8 cellular contexts compared by ENCODE assay signal in the genomic region with DNA sequence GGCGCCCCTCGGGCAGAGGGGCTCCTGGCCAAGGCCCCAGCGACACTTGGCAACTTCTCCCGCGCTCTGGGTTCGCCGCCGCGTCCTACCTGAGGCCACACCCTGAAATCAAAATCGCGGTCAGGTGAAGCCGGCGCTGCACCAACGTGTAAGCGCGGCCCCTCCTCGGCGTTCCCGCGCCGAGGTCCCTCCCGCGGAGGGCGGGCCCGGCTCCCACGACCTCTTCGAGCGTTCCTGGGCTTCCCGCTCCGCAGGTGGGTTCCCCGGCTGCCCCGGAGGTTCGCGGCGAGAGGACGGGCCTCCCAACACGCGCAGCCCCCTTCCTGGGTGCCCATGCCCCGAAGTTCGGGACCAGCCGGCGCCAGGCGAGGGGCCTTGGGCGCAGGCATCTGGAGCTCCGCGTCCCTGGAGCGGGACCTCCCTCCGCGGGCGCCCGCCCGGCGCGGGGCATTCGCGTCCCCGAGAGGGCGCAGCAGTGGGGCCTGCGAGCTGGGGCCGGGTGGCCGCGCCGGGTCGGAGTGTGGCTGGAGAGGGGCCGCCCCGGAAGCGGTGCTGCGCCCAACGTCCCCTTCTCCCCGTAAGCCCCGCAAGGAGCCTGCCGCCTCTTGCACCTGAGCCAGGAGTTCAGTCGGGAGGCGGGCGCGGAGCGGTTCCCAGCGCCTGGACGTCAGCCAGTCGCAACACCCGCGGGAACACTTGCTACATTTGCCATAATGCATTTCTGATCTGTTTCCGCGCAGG. TPM values are rescaled to one million over a fixed set of nuclear protein-coding genes. Genes with fewer than 3 reads are reported as not detected.
A peak's percentile ranks its signal among the peaks of the same experiment; 100 is the strongest.
DNase-seq lines count a peak whose midpoint lies in the region; ATAC-seq, FAIRE-seq and TF ChIP-seq lines count a peak whose summit lies in the region.

No MANE protein-coding gene starts in this region.

- peaks cover 11 to 26% of the 10 kb centered on the region in 2 donors for H3K4me1 ChIP-seq in thyroid gland

- TF ChIP-seq POLR2A in GM12892 (IDR thresholded peaks at IDR 0.05; ENCODE audit: low read depth, low read length) (no peak; the same call in 1 of the 2 replicates), lower leg skin (IDR thresholded peaks at IDR 0.05) (no peak), thyroid gland (IDR thresholded peaks at IDR 0.05) (peak in 1 of 2 donors; percentile 79)

- H3K4me3 Mint-ChIP-seq in central memory CD8-positive, alpha-beta T cell: peak overlapping the region; percentile 89

- no peak for ATAC-seq in central memory CD8-positive, alpha-beta T cell (replicated peaks; ENCODE audit: extremely low read depth, poor library complexity, severe bottlenecking)
- ATAC-seq in HG02623 (IDR thresholded peaks at IDR 0.05; ENCODE audit: unreplicated experiment): no peak

- DNase-seq in GM12892 (ENCODE audit: insufficient read length) (peak; percentile 60), NCI-H510A (lab: John Stamatoyannopoulos, UW) (peak; percentile 55), lower leg skin (ENCODE audit: low spot score in 2 of 2) (no peak), thyroid gland (peak; percentile 81 to 84), COLO829 (ENCODE audit: low spot score) (no peak)
- no peak for DNase-seq in central memory CD8-positive, alpha-beta T cell (ENCODE audit: low spot score in 2 of 2)
- no peak for DNase-seq in activated effector memory CD4-positive, alpha-beta T cell treated with Interleukin-2 at 50 U/mL for 16 hours

- peaks cover 26% of the 10 kb centered on the region for H3K27me3 Mint-ChIP-seq in central memory CD8-positive, alpha-beta T cell

- TF ChIP-seq CTCF in lower leg skin (IDR thresholded peaks at IDR 0.05) (no peak), thyroid gland (IDR thresholded peaks at IDR 0.05) (no peak)

- no peaks in the 10 kb centered on the region for H3K36me3 ChIP-seq in thyroid gland

- H3K4me3 ChIP-seq in lower leg skin (ENCODE audit: low read depth, poor library complexity, severe bottlenecking): peak overlapping the region; percentile 31
- H3K4me3 ChIP-seq in thyroid gland (replicated peaks in 1 of 3): peak overlapping the region; percentile 43 to 52 (median 46)

- peak; percentile 27 for FAIRE-seq in GM12892 (lab: Jason Lieb, UNC)

- H3K36me3 Mint-ChIP-seq in central memory CD8-positive, alpha-beta T cell (ENCODE audit: insufficient read depth): peaks cover 2% of the 10 kb centered on the region

- H3K27ac Mint-ChIP-seq in central memory CD8-positive, alpha-beta T cell (ENCODE audit: low read depth): peak overlapping the region; percentile 76

- intact Hi-C loops in lower leg skin (cut with DNase I; ENCODE audit: low total_unique reads) (no loop called here), thyroid gland (cut with DNase I) (no loop called here)

- 0 to 2% methylated on average over 2 to 57 of the region's 84 CpGs for WGBS in lower leg skin, 2 donors
- WGBS in thyroid gland, 2 donors: 0 to 1% methylated on average over 18 to 26 of the region's 84 CpGs

- H3K4me1 Mint-ChIP-seq in central memory CD8-positive, alpha-beta T cell: peaks cover 22% of the 10 kb centered on the region

- H3K9me3 ChIP-seq in thyroid gland: no peaks in the 10 kb centered on the region

- peak overlapping the region; percentile 64 to 66 (median 64) for H3K27ac ChIP-seq in thyroid gland

- no peaks in the 10 kb centered on the region for H3K9me3 Mint-ChIP-seq in central memory CD8-positive, alpha-beta T cell

- H3K27me3 ChIP-seq in thyroid gland: no peaks in the 10 kb centered on the region

RNA-seq across cellular contexts. Expression of gene PAK6, which starts 13.7 kb away (rescaled TPM):
- 1.4 TPM for polyA plus RNA-seq in GM12892 (2012; ENCODE audit: missing spikeins)
- total RNA-seq in lower leg skin (10 to 100 TPM; 48.3 to 83.9 (median 70.4) TPM), thyroid gland (10 to 100 TPM; 33.9 to 63.4 (median 43.9) TPM)

RNA-seq across cellular contexts. Expression of gene ANKRD63, which starts 30.3 kb away (rescaled TPM):
- not detected for polyA plus RNA-seq in GM12892 (2012; ENCODE audit: missing spikeins)
- total RNA-seq in lower leg skin (not detected), thyroid gland (1 to 10 TPM in 1 of 4 donors, not detected in 3; 2.1 TPM)

RNA-seq across cellular contexts. Expression of gene PLCB2, which starts 55.1 kb away (rescaled TPM):
- polyA plus RNA-seq in GM12892 (2012; ENCODE audit: missing spikeins): 8.8 TPM
- total RNA-seq in lower leg skin (1 to 10 TPM in 3 of 4 donors, under 1 TPM in 1; 0.88 to 4.2 (median 2.3) TPM), thyroid gland (1 to 10 TPM; 1.7 to 7.2 (median 4.1) TPM)

Comparison
In these comparisons a context has a peak if more than half of its experiments do, and no peak if none do; other contexts are left out.
1. DNase-seq: peak in GM12892 (single experiment), NCI-H510A (single experiment) and thyroid gland (2 of 2); none in central memory CD8-positive, alpha-beta T cell (0 of 2), lower leg skin (0 of 2), activated effector memory CD4-positive, alpha-beta T cell treated with Interleukin-2 at 50 U/mL for 16 hours (single experiment) and COLO829 (single experiment).